In genomic region chr11:73201249-73201648, GRCh38 we compare ENCODE assay signal across 11 cellular contexts. TPM values are rescaled to one million over a fixed set of nuclear protein-coding genes. Genes with fewer than 3 reads are reported as not detected.
A peak's percentile ranks its signal among the peaks of the same experiment; 100 is the strongest.
DNase-seq lines count a peak whose midpoint lies in the region; ATAC-seq and TF ChIP-seq lines count a peak whose summit lies in the region.
"Had no signal": no experiment of that assay in that cellular context is flagged by ENCODE, and none has a peak within 500 bp of the region (broad histone marks: within the 10 kb centered on the region; RNA-seq: fewer than 3 reads in every experiment).

No MANE protein-coding gene starts in this region.

- TF ChIP-seq CTCF in fibroblast of mammary gland (conservative IDR thresholded peaks at IDR 0.05; ENCODE audit: control insufficient read depth, insufficient read depth, low read depth, low read length) = no peak
- TF ChIP-seq CTCF in neural progenitor cell (IDR thresholded peaks at IDR 0.05) = no peak

- no peak overlapping the region for H3K27ac ChIP-seq in neural progenitor cell
- H3K27ac ChIP-seq: stomach had no signal

- H3K4me2 ChIP-seq in neural progenitor cell = peak overlapping the region; percentile 28

- peak overlapping the region; percentile 97 for H2AFZ ChIP-seq in neural progenitor cell (replicated peaks)

- H3K4me3 Mint-ChIP-seq in neural progenitor cell = no peak overlapping the region
- no peak overlapping the region for H3K4me3 Mint-ChIP-seq in natural killer cell treated with Interleukin-12 subunit alpha and Interleukin-12 subunit beta and Interleukin-15 and Interleukin-18, amount 100 ng/mL, for 72 hours
- H3K4me3 Mint-ChIP-seq: CD4-positive, alpha-beta memory T cell had no signal

- H3K36me3 ChIP-seq in neural progenitor cell = no peaks in the 10 kb centered on the region
- H3K36me3 ChIP-seq: stomach had no signal

- DNase-seq in DMS79 treated with DMSO at 0.1 percent for 48 hours (lab: John Stamatoyannopoulos, UW) (peak; percentile 73), NCI-H82 treated with DMSO at 0.1 percent for 48 hours (lab: John Stamatoyannopoulos, UW; ENCODE audit: unreplicated experiment) (peak; percentile 18), fibroblast of mammary gland (ENCODE audit: low read depth) (peak; percentile 33), neural progenitor cell (ENCODE audit: low spot score) (no peak), ureter (ENCODE audit: low spot score) (no peak)
- no peak for DNase-seq in central memory CD4-positive, alpha-beta T cell
- DNase-seq in natural killer cell treated with Interleukin-12 subunit alpha and Interleukin-12 subunit beta and Interleukin-15 and Interleukin-18, amount 100 ng/mL, for 72 hours (ENCODE audit: low spot score) = no peak
- DNase-seq: CD4-positive, alpha-beta memory T cell; NCI-H69; stomach had no signal

- H3K27ac Mint-ChIP-seq in neural progenitor cell = peak overlapping the region; percentile 90
- H3K27ac Mint-ChIP-seq in natural killer cell treated with Interleukin-12 subunit alpha and Interleukin-12 subunit beta and Interleukin-15 and Interleukin-18, amount 100 ng/mL, for 72 hours = no peak overlapping the region
- H3K27ac Mint-ChIP-seq: CD4-positive, alpha-beta memory T cell had no signal

- no peaks in the 10 kb centered on the region for H4K20me1 ChIP-seq in neural progenitor cell (ENCODE audit: low read depth)

- peaks cover 25% of the 10 kb centered on the region for H3K27me3 Mint-ChIP-seq in neural progenitor cell (ENCODE audit: insufficient read depth, low read depth)
- H3K27me3 Mint-ChIP-seq in natural killer cell treated with Interleukin-12 subunit alpha and Interleukin-12 subunit beta and Interleukin-15 and Interleukin-18, amount 100 ng/mL, for 72 hours = peaks cover 12 to 13% of the 10 kb centered on the region in 2 donors

- ATAC-seq in SK-N-SH treated with all-trans-retinoic acid at 6 μM for 48 hours = no peak
- no peak for ATAC-seq in natural killer cell treated with Interleukin-12 subunit alpha and Interleukin-12 subunit beta and Interleukin-15 and Interleukin-18, amount 100 ng/mL, for 72 hours

- H3K79me2 ChIP-seq in neural progenitor cell (ENCODE audit: low read depth) = no peaks in the 10 kb centered on the region

- H3K4me1 ChIP-seq in neural progenitor cell = peaks cover 24% of the 10 kb centered on the region

- peaks cover 50% of the 10 kb centered on the region for H3K4me1 Mint-ChIP-seq in neural progenitor cell
- H3K4me1 Mint-ChIP-seq in natural killer cell treated with Interleukin-12 subunit alpha and Interleukin-12 subunit beta and Interleukin-15 and Interleukin-18, amount 100 ng/mL, for 72 hours (ENCODE audit: low read depth in 2 of 2) = no peaks in the 10 kb centered on the region
- H3K4me1 Mint-ChIP-seq: CD4-positive, alpha-beta memory T cell had no signal

- no peaks in the 10 kb centered on the region for H3K9me3 ChIP-seq in neural progenitor cell (ENCODE audit: low read depth)
- H3K9me3 ChIP-seq: stomach had no signal

- H3K4me3 ChIP-seq in fibroblast of mammary gland (ENCODE audit: control insufficient read depth, low read depth, low read length) (no peak overlapping the region), neural progenitor cell (no peak overlapping the region)
- H3K4me3 ChIP-seq: stomach had no signal

- peaks cover 14% of the 10 kb centered on the region for H3F3A ChIP-seq in neural progenitor cell (ENCODE audit: low read depth)

- H3K9ac ChIP-seq in neural progenitor cell = no peak overlapping the region

- H3K27me3 ChIP-seq in neural progenitor cell = no peaks in the 10 kb centered on the region
- H3K27me3 ChIP-seq: stomach had no signal

- H3K36me3 Mint-ChIP-seq in neural progenitor cell = no peaks in the 10 kb centered on the region
- H3K36me3 Mint-ChIP-seq in natural killer cell treated with Interleukin-12 subunit alpha and Interleukin-12 subunit beta and Interleukin-15 and Interleukin-18, amount 100 ng/mL, for 72 hours = no peaks in the 10 kb centered on the region
- H3K36me3 Mint-ChIP-seq: CD4-positive, alpha-beta memory T cell had no signal

- H3K9me3 Mint-ChIP-seq in neural progenitor cell = peaks cover 3% of the 10 kb centered on the region
- H3K9me3 Mint-ChIP-seq in natural killer cell treated with Interleukin-12 subunit alpha and Interleukin-12 subunit beta and Interleukin-15 and Interleukin-18, amount 100 ng/mL, for 72 hours = no peaks in the 10 kb centered on the region

TF ChIP-seq in SK-N-SH treated with all-trans-retinoic acid at 6 μM for 48 hours, 23 proteins besides CTCF, POLR2A, EP300 and RAD21 (continues in another document):
- no peak for TF ChIP-seq CREB5 (CRISPR knock-in tag; IDR thresholded peaks at IDR 0.05; ENCODE audit: low read depth)
- no peak for TF ChIP-seq PATZ1 (CRISPR knock-in tag; IDR thresholded peaks at IDR 0.05; ENCODE audit: borderline replicate concordance)
- TF ChIP-seq ZNF70 (CRISPR knock-in tag; IDR thresholded peaks at IDR 0.05) = no peak
- TF ChIP-seq GLIS3 (CRISPR knock-in tag; IDR thresholded peaks at IDR 0.05) = no peak
- TF ChIP-seq BACH2 (CRISPR knock-in tag; IDR thresholded peaks at IDR 0.05; ENCODE audit: borderline replicate concordance) = no peak
- TF ChIP-seq CSDC2 (CRISPR knock-in tag; IDR thresholded peaks at IDR 0.05) = no peak
- no peak for TF ChIP-seq TSHZ2 (CRISPR knock-in tag; IDR thresholded peaks at IDR 0.05)
- no peak for TF ChIP-seq SNAI2 (CRISPR knock-in tag; IDR thresholded peaks at IDR 0.05)
- no peak for TF ChIP-seq PPARA (CRISPR knock-in tag; IDR thresholded peaks at IDR 0.05; ENCODE audit: borderline replicate concordance)
- TF ChIP-seq ZFP3 (CRISPR knock-in tag; IDR thresholded peaks at IDR 0.05) = no peak
- TF ChIP-seq ZNF565 (CRISPR knock-in tag; conservative IDR thresholded peaks at IDR 0.05; ENCODE audit: low read depth) = no peak
- no peak for TF ChIP-seq ISL1 (CRISPR knock-in tag; IDR thresholded peaks at IDR 0.05)
- TF ChIP-seq ZNF8 (CRISPR knock-in tag; IDR thresholded peaks at IDR 0.05) = no peak
- TF ChIP-seq RARB (CRISPR knock-in tag; IDR thresholded peaks at IDR 0.05) = no peak
- TF ChIP-seq ARNTL (CRISPR knock-in tag; IDR thresholded peaks at IDR 0.05; ENCODE audit: borderline replicate concordance, low read depth) = no peak

RNA-seq across cellular contexts. Expression of gene P2RY2, which starts 16.8 kb away (rescaled TPM):
- 0.45 and 0.84 TPM in 2 replicates for total RNA-seq in neural progenitor cell (ENCODE audit: low replicate concordance)
- 20.2 TPM for total RNA-seq in ureter
- total RNA-seq in natural killer cell treated with Interleukin-12 subunit alpha and Interleukin-12 subunit beta and Interleukin-15 and Interleukin-18, amount 100 ng/mL, for 72 hours = under 1 TPM in 1 of 2 donors, not detected in 1; 0.20 TPM
- total RNA-seq: CD4-positive, alpha-beta memory T cell had no signal

RNA-seq across cellular contexts. Expression of gene FCHSD2, which starts 59.1 kb away (rescaled TPM):
- 15.6 and 22.2 TPM in 2 replicates for total RNA-seq in neural progenitor cell (ENCODE audit: low replicate concordance)
- 42.5 TPM for total RNA-seq in ureter
- 10 to 100 TPM; 58.8 to 77.3 TPM for total RNA-seq in natural killer cell treated with Interleukin-12 subunit alpha and Interleukin-12 subunit beta and Interleukin-15 and Interleukin-18, amount 100 ng/mL, for 72 hours

Comparison
In these comparisons a context has a peak if more than half of its experiments do, and no peak if none do; other contexts are left out.
1. DNase-seq: peak in DMS79 treated with DMSO at 0.1 percent for 48 hours (single experiment), NCI-H82 treated with DMSO at 0.1 percent for 48 hours (single experiment) and fibroblast of mammary gland (single experiment); none in neural progenitor cell (single experiment), ureter (single experiment), central memory CD4-positive, alpha-beta T cell (single experiment) and natural killer cell treated with Interleukin-12 subunit alpha and Interleukin-12 subunit beta and Interleukin-15 and Interleukin-18, amount 100 ng/mL, for 72 hours (single experiment).
2. RNA of gene P2RY2, which starts 16.8 kb away (total RNA-seq): 20.2 TPM in ureter (single experiment); 0.45 to 0.84 TPM in neural progenitor cell and 0.20 TPM in natural killer cell treated with Interleukin-12 subunit alpha and Interleukin-12 subunit beta and Interleukin-15 and Interleukin-18, amount 100 ng/mL, for 72 hours; every median in the first group is over 10 times any median in the second.